1 cellular context compared by ENCODE assay signal in the genomic region with DNA sequence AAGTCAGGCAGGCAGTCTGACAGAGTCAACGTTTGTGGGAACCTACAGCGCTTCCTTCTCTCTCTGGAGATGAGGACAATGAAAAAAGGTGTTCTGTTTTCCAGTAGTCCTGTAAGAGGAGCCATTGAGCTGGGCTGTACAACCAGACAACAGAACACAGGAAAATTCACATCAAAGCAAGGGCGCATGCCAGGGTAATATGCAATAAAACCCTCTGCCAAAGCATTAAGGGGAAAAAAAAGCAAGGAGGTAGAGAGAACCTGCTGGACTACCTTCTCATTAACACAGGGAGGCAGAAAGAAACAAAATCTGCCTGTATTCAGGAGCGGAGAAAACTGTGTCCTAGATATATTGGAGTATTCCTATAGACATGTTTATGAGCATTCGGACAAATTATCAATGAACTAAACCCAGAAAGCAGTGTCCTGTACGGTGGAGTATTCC.
TF ChIP-seq lines count a peak whose summit lies in the region.

No MANE protein-coding gene starts in this region.

TF ChIP-seq in SK-N-SH, 30 proteins besides CTCF, POLR2A, EP300 and RAD21 (continued from another document):
- TF ChIP-seq, protein P1, sequence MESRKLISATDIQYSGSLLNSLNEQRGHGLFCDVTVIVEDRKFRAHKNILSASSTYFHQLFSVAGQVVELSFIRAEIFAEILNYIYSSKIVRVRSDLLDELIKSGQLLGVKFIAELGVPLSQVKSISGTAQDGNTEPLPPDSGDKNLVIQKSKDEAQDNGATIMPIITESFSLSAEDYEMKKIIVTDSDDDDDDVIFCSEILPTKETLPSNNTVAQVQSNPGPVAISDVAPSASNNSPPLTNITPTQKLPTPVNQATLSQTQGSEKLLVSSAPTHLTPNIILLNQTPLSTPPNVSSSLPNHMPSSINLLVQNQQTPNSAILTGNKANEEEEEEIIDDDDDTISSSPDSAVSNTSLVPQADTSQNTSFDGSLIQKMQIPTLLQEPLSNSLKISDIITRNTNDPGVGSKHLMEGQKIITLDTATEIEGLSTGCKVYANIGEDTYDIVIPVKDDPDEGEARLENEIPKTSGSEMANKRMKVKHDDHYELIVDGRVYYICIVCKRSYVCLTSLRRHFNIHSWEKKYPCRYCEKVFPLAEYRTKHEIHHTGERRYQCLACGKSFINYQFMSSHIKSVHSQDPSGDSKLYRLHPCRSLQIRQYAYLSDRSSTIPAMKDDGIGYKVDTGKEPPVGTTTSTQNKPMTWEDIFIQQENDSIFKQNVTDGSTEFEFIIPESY (IDR thresholded peaks at IDR 0.05; ENCODE audit: borderline replicate concordance, low read depth): no peak
